In the genomic region with DNA sequence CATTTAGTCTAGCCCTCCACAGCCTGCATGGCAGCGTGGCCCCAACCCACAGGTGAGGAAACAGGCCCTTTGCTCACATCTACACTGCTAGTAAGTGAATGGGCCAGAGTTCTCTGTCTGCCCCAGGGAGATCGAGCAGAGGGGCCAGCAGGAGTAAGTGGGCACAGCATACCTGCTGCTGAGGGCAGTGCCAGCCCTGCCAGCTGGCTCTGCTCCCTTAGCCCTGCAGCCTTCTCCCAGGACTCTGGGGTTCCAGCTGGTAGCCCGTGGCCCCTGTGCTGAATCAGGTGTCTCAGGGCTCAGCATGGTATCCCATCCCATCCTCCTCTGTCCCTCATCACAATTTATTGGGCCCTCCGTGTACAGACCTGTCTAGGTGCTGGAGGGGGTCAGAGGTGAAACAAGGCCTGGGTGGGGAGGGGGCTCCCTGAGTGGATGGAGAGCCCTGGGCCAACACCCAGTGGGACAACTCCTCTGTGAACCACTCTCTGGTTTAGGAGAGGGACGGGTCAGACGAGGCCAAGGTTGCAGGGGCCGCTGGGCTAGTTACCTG, we compare ENCODE assay signal across 22 cellular contexts.
"Had no signal": no experiment of that assay in that cellular context is flagged by ENCODE, and none has a peak within 500 bp of the region (broad histone marks: within the 10 kb centered on the region; RNA-seq: fewer than 3 reads in every experiment).

No MANE protein-coding gene starts in this region.

- H3K27ac ChIP-seq: coronary artery, esophagus squamous epithelium, left lung, lower lobe of right lung, parathyroid adenoma, sigmoid colon, skin epidermis, testis, tibial artery had no signal

- H3K27me3 ChIP-seq: esophagus squamous epithelium, left lung, sigmoid colon, testis, tibial artery had no signal

- FAIRE-seq: endometrium, keratinocyte had no signal

- H3K9me3 Mint-ChIP-seq: central memory CD8-positive, alpha-beta T cell; effector memory CD8-positive, alpha-beta T cell; natural killer cell; type B pancreatic cell had no signal

- H3K4me1 ChIP-seq: left lung, parathyroid adenoma had no signal

- ATAC-seq: effector memory CD8-positive, alpha-beta T cell; left lung; natural killer cell had no signal

- H3K4me3 ChIP-seq: coronary artery, esophagus squamous epithelium, left lung, lower lobe of right lung, sigmoid colon, skin epidermis, testis, tibial artery had no signal

- H3K36me3 Mint-ChIP-seq: natural killer cell had no signal

- DNase-seq: effector memory CD8-positive, alpha-beta T cell; erythroblast; esophagus squamous epithelium; foreskin melanocyte; left lung; lower lobe of right lung; natural killer cell; sigmoid colon; stimulated activated CD4-positive, alpha-beta T cell treated with anti-CD3 and anti-CD28 coated beads, Interleukin-15, amount 100 ng/mL, for 24 hours; stimulated activated CD4-positive, alpha-beta T cell treated with anti-CD3 and anti-CD28 coated beads, Interleukin-2, amount 100 ng/mL, for 48 hours; stimulated activated naive CD4-positive, alpha-beta T cell; substantia nigra; testis; tibial artery had no signal

- H3K36me3 ChIP-seq: sigmoid colon had no signal

- H3K9ac ChIP-seq: parathyroid adenoma had no signal

- H3K27ac Mint-ChIP-seq: natural killer cell, progenitor cell of endocrine pancreas, type B pancreatic cell had no signal

- H3K9me3 ChIP-seq: esophagus squamous epithelium, left lung, lower lobe of right lung, sigmoid colon, testis, tibial artery had no signal
